8 cellular contexts compared by ENCODE assay signal in genomic region chr4:129362685-129363274, GRCh38.
DNase-seq lines count a peak whose midpoint lies in the region; ATAC-seq and TF ChIP-seq lines count a peak whose summit lies in the region.

No MANE protein-coding gene starts in this region.

- no peak overlapping the region for H3K4me2 ChIP-seq in osteoblast (ENCODE audit: insufficient read depth, low read length)

- H3K27me3 ChIP-seq in osteoblast (ENCODE audit: insufficient read depth, low read length) = peaks cover 3% of the 10 kb centered on the region
- H3K27me3 ChIP-seq in MG63 = no peaks in the 10 kb centered on the region

- no peaks in the 10 kb centered on the region for H3K9me3 ChIP-seq in osteoblast (ENCODE audit: low read depth, low read length)
- no peaks in the 10 kb centered on the region for H3K9me3 ChIP-seq in MG63

- no peaks in the 10 kb centered on the region for H3K79me2 ChIP-seq in osteoblast (ENCODE audit: insufficient read depth, low read length)

- H3K4me1 ChIP-seq in osteoblast (ENCODE audit: insufficient read depth, low read length) = no peaks in the 10 kb centered on the region

- H2AFZ ChIP-seq in osteoblast (ENCODE audit: low read length) = no peak overlapping the region

- peak; percentile 85 for TF ChIP-seq CTCF in fibroblast of the aortic adventitia (IDR thresholded peaks at IDR 0.05; ENCODE audit: insufficient read depth, low read length)
- TF ChIP-seq CTCF in osteoblast (IDR thresholded peaks at IDR 0.05; ENCODE audit: extremely low read depth, low read depth, low read length) = peak; percentile 88

- H3K36me3 ChIP-seq in osteoblast (ENCODE audit: insufficient read depth, low read length) (no peaks in the 10 kb centered on the region), MG63 (no peaks in the 10 kb centered on the region)

- H3K4me3 ChIP-seq in fibroblast of the aortic adventitia (ENCODE audit: low read depth, low read length) = no peak overlapping the region
- H3K4me3 ChIP-seq in osteoblast (ENCODE audit: insufficient read depth, low read length) = no peak overlapping the region
- H3K4me3 ChIP-seq in MG63 = no peak overlapping the region

- no peak overlapping the region for H3K27ac ChIP-seq in osteoblast (ENCODE audit: low read depth, low read length)

- DNase-seq in DMS153 (lab: John Stamatoyannopoulos, UW) = peak; percentile 46
- DNase-seq in NCI-H748 (lab: John Stamatoyannopoulos, UW; ENCODE audit: unreplicated experiment) = peak; percentile 55
- peak; percentile 10 for DNase-seq in activated CD8-positive, alpha-beta memory T cell treated with anti-CD3 and anti-CD28 coated beads, Interleukin-2, amount 50 U/mL, for 1 hour (ENCODE audit: extremely low read depth)
- DNase-seq in fibroblast of the aortic adventitia (ENCODE audit: low read depth) = peak; percentile 80
- peak; percentile 72 for DNase-seq in osteoblast (ENCODE audit: insufficient read length, low spot score, missing footprints)
- DNase-seq in MG63 = no peak

- ATAC-seq in GM19455 (IDR thresholded peaks at IDR 0.05; ENCODE audit: unreplicated experiment) (peak; percentile 87), HG03558 (IDR thresholded peaks at IDR 0.05; ENCODE audit: extremely low read depth, unreplicated experiment) (peak; percentile 91)

- H4K20me1 ChIP-seq in osteoblast (ENCODE audit: insufficient read depth, low read length) = no peaks in the 10 kb centered on the region
